Comparison of ENCODE assay signal across 1 cellular context in the genomic region with DNA sequence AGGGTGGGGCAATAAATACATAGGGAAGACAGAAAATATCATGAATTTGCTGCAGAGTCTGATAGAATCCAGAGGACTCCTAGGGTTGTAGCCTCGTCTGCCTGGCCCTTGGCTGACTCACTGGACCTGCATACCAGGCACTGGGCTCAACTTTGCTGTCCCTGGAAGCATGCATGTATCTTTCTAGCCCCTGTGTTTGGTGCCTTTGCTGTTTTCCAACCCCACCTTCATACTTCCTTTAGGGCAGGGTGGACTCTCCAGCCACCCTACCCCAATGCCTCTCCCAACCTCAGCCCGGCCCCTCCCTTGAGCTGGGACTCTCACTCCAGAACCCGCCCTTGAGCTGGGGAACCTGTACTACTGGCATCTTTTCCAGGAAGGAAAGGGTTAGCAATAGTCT.
TF ChIP-seq lines count a peak whose summit lies in the region.

No MANE protein-coding gene starts in this region.

TF ChIP-seq in A549, 52 proteins besides CTCF, POLR2A, EP300 and RAD21:
- TF ChIP-seq MAZ (IDR thresholded peaks at IDR 0.05; ENCODE audit: borderline replicate concordance, low read depth, low read length) (no peak), RCOR1 (IDR thresholded peaks at IDR 0.05; ENCODE audit: low read depth, low read length) (no peak), TP53 (CRISPR knock-in tag; IDR thresholded peaks at IDR 0.05) (no peak), BHLHE40 (IDR thresholded peaks at IDR 0.05; ENCODE audit: low read depth, low read length) (no peak), HOXB5 (CRISPR knock-in tag; IDR thresholded peaks at IDR 0.05) (no peak)
